9 cellular contexts compared by ENCODE assay signal in genomic region chr1:49252917-49253316, GRCh38.
"Had no signal": no experiment of that assay in that cellular context is flagged by ENCODE, and none has a peak within 500 bp of the region (broad histone marks: within the 10 kb centered on the region; RNA-seq: fewer than 3 reads in every experiment).

No MANE protein-coding gene starts in this region.

- H3K36me3 ChIP-seq: HAP-1 had no signal

- H3K4me3 ChIP-seq: GM23248, GM23338, HAP-1 had no signal

- DNase-seq: GM23248, GOT3, H7, H9, HCEC 1CT, HFFc6 had no signal

- H3K9me3 ChIP-seq: HAP-1 had no signal

- ATAC-seq: GM23338, HCT116 had no signal

- H3K4me1 ChIP-seq: HAP-1 had no signal

- H3K27ac ChIP-seq: GM23248 had no signal
